ENCODE assay signal across 8 cellular contexts in genomic region chr12:48814313-48815280, GRCh38. TPM values are rescaled to one million over a fixed set of nuclear protein-coding genes. Genes with fewer than 3 reads are reported as not detected.
DNase-seq lines count a peak whose midpoint lies in the region; ATAC-seq and TF ChIP-seq lines count a peak whose summit lies in the region.

No MANE protein-coding gene starts in this region.

- peak; percentile 100 for TF ChIP-seq CTCF in GM20000 (IDR thresholded peaks at IDR 0.05; ENCODE audit: extremely low read depth, missing control alignments)
- peak in 3 of 4 experiments; percentile 99 to 100 (median 99) for TF ChIP-seq CTCF in gastroesophageal sphincter (IDR thresholded peaks at IDR 0.05)
- peak in 2 of 3 donors; percentile 82 to 83 for TF ChIP-seq CTCF in omental fat pad (IDR thresholded peaks at IDR 0.05)
- TF ChIP-seq CTCF in thoracic aorta (IDR thresholded peaks at IDR 0.05), result peak; percentile 97

- peak; percentile 45 for DNase-seq in DMS53 treated with DMSO at 0.1 percent for 48 hours (lab: John Stamatoyannopoulos, UW; ENCODE audit: unreplicated experiment)
- peak; percentile 95 for DNase-seq in GM20000 (ENCODE audit: low spot score)
- DNase-seq in HS-5 (ENCODE audit: low read depth), result peak; percentile 46
- peak; percentile 83 for DNase-seq in RKO (ENCODE audit: low spot score)
- DNase-seq in activated gamma-delta T cell treated with anti-CD3 and anti-CD28 coated beads, Interleukin-2, amount 50 U/mL, for 16 hours (ENCODE audit: low read depth), result peak; percentile 59
- peak; percentile 88 for DNase-seq in omental fat pad (ENCODE audit: low spot score)
- DNase-seq in thoracic aorta (ENCODE audit: low spot score), result no peak

- TF ChIP-seq EP300 in gastroesophageal sphincter (IDR thresholded peaks at IDR 0.05), result no peak

- TF ChIP-seq POLR2A in gastroesophageal sphincter (IDR thresholded peaks at IDR 0.05), result peak; percentile 48 to 56

- H3K4me1 ChIP-seq in gastroesophageal sphincter (peaks cover 0 to 80% (median 29%) of the 10 kb centered on the region in 3 donors), thoracic aorta (ENCODE audit: control insufficient read depth in 1 of 2, low read depth in 2 of 2) (peaks cover 14 to 37% of the 10 kb centered on the region in 2 donors)

- peak overlapping the region; percentile 89 to 90 for H3K4me3 ChIP-seq in gastroesophageal sphincter
- H3K4me3 ChIP-seq in thoracic aorta, result peak overlapping the region; percentile 82

- H3K36me3 ChIP-seq in gastroesophageal sphincter (no peaks in the 10 kb centered on the region), thoracic aorta (no peaks in the 10 kb centered on the region)

- 0% methylated on average over 3 of the region's 84 CpGs; no CpG with 5 or more reads in 1 of the 2 donors for WGBS in gastroesophageal sphincter (ENCODE audit: low coverage in 1 of 2), 2 donors

- no peaks in the 10 kb centered on the region for H3K27me3 ChIP-seq in gastroesophageal sphincter
- H3K27me3 ChIP-seq in thoracic aorta (replicated peaks; ENCODE audit: insufficient read depth), result no peaks in the 10 kb centered on the region

- H3K9me3 ChIP-seq in gastroesophageal sphincter (no peaks in the 10 kb centered on the region), thoracic aorta (no peaks in the 10 kb centered on the region)

- ATAC-seq in gastroesophageal sphincter (peak; percentile 87), omental fat pad (ENCODE audit: low FRiP score) (peak; percentile 80), thoracic aorta (ENCODE audit: insufficient number of reproducible peaks, low FRiP score, low read depth) (peak; percentile 72)

- H3K27ac ChIP-seq in gastroesophageal sphincter, result peak overlapping the region; percentile 75 to 94 (median 88)
- H3K27ac ChIP-seq in thoracic aorta, result peak overlapping the region; percentile 76 to 90

RNA-seq across cellular contexts. Expression of gene CACNB3, which starts 3.7 kb away (rescaled TPM):
- total RNA-seq in gastroesophageal sphincter (10 to 100 TPM in 3 of 4 donors, 1 to 10 TPM in 1; 9.4 to 39.2 (median 30.1) TPM), omental fat pad (10 to 100 TPM in 1 of 4 donors, 1 to 10 TPM in 3; 6.8 to 18.1 (median 8.5) TPM), thoracic aorta (10 to 100 TPM; 17.8 to 30.5 TPM)

RNA-seq across cellular contexts. Expression of gene ADCY6, which starts 25.7 kb away (rescaled TPM):
- 10 to 100 TPM; 21.9 to 33.0 (median 29.0) TPM for total RNA-seq in gastroesophageal sphincter
- 10 to 100 TPM; 30.9 to 57.1 (median 47.9) TPM for total RNA-seq in omental fat pad
- total RNA-seq in thoracic aorta, result 100 to 1,000 TPM; 102 to 109 TPM

RNA-seq across cellular contexts. Expression of gene DDX23, which starts 37.4 kb away (rescaled TPM):
- total RNA-seq in gastroesophageal sphincter, result 10 to 100 TPM; 66.8 to 85.8 (median 73.0) TPM
- 10 to 100 TPM; 44.9 to 85.0 (median 62.0) TPM for total RNA-seq in omental fat pad
- total RNA-seq in thoracic aorta, result 10 to 100 TPM; 53.7 to 92.6 TPM

RNA-seq across cellular contexts. Expression of gene RND1, which starts 51.1 kb away (rescaled TPM):
- total RNA-seq in gastroesophageal sphincter (1 to 10 TPM in 1 of 4 donors, under 1 TPM in 1, not detected in 2; 0.19 to 1.9 TPM), omental fat pad (1 to 10 TPM; 1.3 to 5.8 (median 4.6) TPM), thoracic aorta (1 to 10 TPM; 1.8 to 2.6 TPM)
